ENCODE assay signal across 1 cellular context in genomic region chr4:7191546-7192251, GRCh38.
TF ChIP-seq lines count a peak whose summit lies in the region.

No MANE protein-coding gene starts in this region.

TF ChIP-seq in K562, 482 proteins besides CTCF, POLR2A, EP300 and RAD21 (continued from another document):
- TF ChIP-seq ZBTB2 (IDR thresholded peaks at IDR 0.05) (no peak), PURB (CRISPR knock-in tag; IDR thresholded peaks at IDR 0.05; ENCODE audit: low read depth) (no peak), MLLT1 (IDR thresholded peaks at IDR 0.05) (no peak), YY1 (IDR thresholded peaks at IDR 0.05; ENCODE audit: borderline replicate concordance in 1 of 3, control insufficient read depth in 1 of 3, extremely low read depth in 1 of 3, insufficient read depth in 3 of 3, insufficient read length in 1 of 3, insufficient replicate concordance in 2 of 3, low read depth in 1 of 3, low read length in 2 of 3) (no peak), E2F6 (IDR thresholded peaks at IDR 0.05; ENCODE audit: borderline replicate concordance in 1 of 2, extremely low read depth in 1 of 2, insufficient read depth in 1 of 2, insufficient read length in 1 of 2, low read depth in 1 of 2, low read length in 1 of 2, poor library complexity in 1 of 2, severe bottlenecking in 1 of 2) (no peak), ZNF785 (CRISPR knock-in tag; IDR thresholded peaks at IDR 0.05) (no peak)
